In the genomic region with DNA sequence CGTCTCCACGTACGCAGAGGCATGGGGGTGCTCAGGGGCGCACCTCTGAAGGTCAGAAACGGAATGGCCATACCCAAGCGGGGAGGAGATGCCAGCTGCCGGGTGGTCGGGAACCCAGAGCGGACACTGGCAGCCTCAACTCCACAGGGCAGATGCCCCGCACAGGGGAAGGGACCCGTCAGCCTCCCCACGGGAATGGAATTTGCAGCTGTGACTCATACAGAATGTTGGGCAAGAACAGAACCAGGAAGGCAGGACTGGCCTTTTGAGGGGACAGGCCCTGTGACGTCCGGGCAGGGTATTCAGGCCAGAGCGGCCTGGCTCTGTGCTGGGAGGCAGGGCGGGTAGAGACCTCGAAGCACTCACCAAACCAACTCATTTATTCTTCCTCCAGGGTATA, we compare ENCODE assay signal across 11 cellular contexts. TPM values are rescaled to one million over a fixed set of nuclear protein-coding genes. Genes with fewer than 3 reads are reported as not detected.
DNase-seq lines count a peak whose midpoint lies in the region; ATAC-seq and TF ChIP-seq lines count a peak whose summit lies in the region.
"Had no signal": no experiment of that assay in that cellular context is flagged by ENCODE, and none has a peak within 500 bp of the region (broad histone marks: within the 10 kb centered on the region; RNA-seq: fewer than 3 reads in every experiment).

No MANE protein-coding gene starts in this region.

- no peak for TF ChIP-seq EP300 in suprapubic skin (IDR thresholded peaks at IDR 0.05)

- peak; percentile 15 for DNase-seq in LHCN-M2 (ENCODE audit: low read depth)
- peak; percentile 69 to 85 for DNase-seq in left lung
- DNase-seq in suprapubic skin (ENCODE audit: low spot score in 2 of 2): peak in 1 of 2 donors; percentile 69
- no peak for DNase-seq in DMS153 (lab: John Stamatoyannopoulos, UW)
- no peak for DNase-seq in NCI-H1092 treated with DMSO at 0.1 percent for 48 hours (lab: John Stamatoyannopoulos, UW)
- no peak for DNase-seq in GM19240 (ENCODE audit: insufficient read length, low spot score)
- DNase-seq: NCI-H526, T-helper 9 cell had no signal

- H3K4me3 ChIP-seq in left lung (no peak overlapping the region), suprapubic skin (no peak overlapping the region)
- H3K4me3 ChIP-seq: mucosa of descending colon had no signal

- 84% methylated on average over 17 of the region's 17 CpGs for WGBS in suprapubic skin

- H3K27ac ChIP-seq in left lung (peak overlapping the region in 1 of 2 donors; percentile 54), suprapubic skin (peak overlapping the region; percentile 15)

- H3K27me3 ChIP-seq in left lung: no peaks in the 10 kb centered on the region
- no peaks in the 10 kb centered on the region for H3K27me3 ChIP-seq in suprapubic skin

- H3K9me3 ChIP-seq in left lung (no peaks in the 10 kb centered on the region), suprapubic skin (no peaks in the 10 kb centered on the region)
- H3K9me3 ChIP-seq: mucosa of descending colon had no signal

- intact Hi-C loops in left lung (cut with DNase I): no loop called here

- no peak for TF ChIP-seq POLR2A in suprapubic skin (IDR thresholded peaks at IDR 0.05)

- ATAC-seq in left lung: peak; percentile 49
- ATAC-seq: mucosa of descending colon had no signal

- no peak overlapping the region for H3K4me3 Mint-ChIP-seq in brain

- peak overlapping the region in 4 of 5 experiments; percentile 11 to 77 (median 52) for H3K27ac Mint-ChIP-seq in brain

- peaks cover 16 to 56% of the 10 kb centered on the region in 2 donors for H3K4me1 ChIP-seq in left lung
- peaks cover 27% of the 10 kb centered on the region for H3K4me1 ChIP-seq in suprapubic skin

- no peaks in the 10 kb centered on the region for H3K9me3 Mint-ChIP-seq in brain

- H3K27me3 Mint-ChIP-seq in brain: no peaks in the 10 kb centered on the region

- H3K36me3 ChIP-seq in left lung (no peaks in the 10 kb centered on the region), suprapubic skin (no peaks in the 10 kb centered on the region)

- TF ChIP-seq CTCF in brain (conservative IDR thresholded peaks at IDR 0.05): no peak
- no peak for TF ChIP-seq CTCF in left lung (IDR thresholded peaks at IDR 0.05)
- no peak for TF ChIP-seq CTCF in suprapubic skin (IDR thresholded peaks at IDR 0.05)

- peaks cover 20% of the 10 kb centered on the region for H3K4me1 Mint-ChIP-seq in brain

- no peaks in the 10 kb centered on the region for H3K36me3 Mint-ChIP-seq in brain

RNA-seq across cellular contexts. Expression of gene TK1, which starts 7.5 kb away (rescaled TPM):
- total RNA-seq in LHCN-M2 (2014; rRNA removed): 179 and 198 TPM in 2 replicates
- 153 TPM for polyA plus RNA-seq in LHCN-M2 (2012)
- polyA plus RNA-seq in brain (ENCODE audit: insufficient read depth, low read depth, low replicate concordance): 45.3 TPM
- total RNA-seq in left lung: 10 to 100 TPM; 24.0 to 33.0 TPM
- 1 to 10 TPM; 1.0 to 9.1 (median 7.0) TPM for total RNA-seq in suprapubic skin

RNA-seq across cellular contexts. Expression of gene AFMID, which starts 7.8 kb away (rescaled TPM):
- total RNA-seq in LHCN-M2 (2014; rRNA removed) (25.6 and 34.7 TPM in 2 replicates), left lung (10 to 100 TPM; 31.3 to 38.6 TPM), suprapubic skin (10 to 100 TPM; 43.9 to 78.3 (median 66.1) TPM)
- polyA plus RNA-seq in LHCN-M2 (2012): 28.2 TPM
- polyA plus RNA-seq in brain (ENCODE audit: insufficient read depth, low read depth, low replicate concordance): 36.1 TPM

RNA-seq across cellular contexts. Expression of gene SYNGR2, which starts 11.0 kb away (rescaled TPM):
- total RNA-seq in LHCN-M2 (2014; rRNA removed) (0.45 and 1.6 TPM in 2 replicates), left lung (100 to 1,000 TPM; 192 to 227 TPM), suprapubic skin (100 to 1,000 TPM; 127 to 139 (median 133) TPM)
- polyA plus RNA-seq in LHCN-M2 (2012): 8.3 TPM
- polyA plus RNA-seq in brain (ENCODE audit: insufficient read depth, low read depth, low replicate concordance): 88.2 TPM

RNA-seq across cellular contexts. Expression of gene C17orf99, which starts 33.2 kb away (rescaled TPM):
- total RNA-seq in LHCN-M2 (2014; rRNA removed) (not detected in 2 replicates), left lung (not detected), suprapubic skin (1 to 10 TPM in 3 of 4 donors, not detected in 1; 1.4 to 2.7 (median 2.1) TPM)
- polyA plus RNA-seq in LHCN-M2 (2012): not detected
- polyA plus RNA-seq in brain (ENCODE audit: insufficient read depth, low read depth, low replicate concordance): not detected
- total RNA-seq: epithelial cell of proximal tubule, mucosa of descending colon had no signal

RNA-seq across cellular contexts. Expression of gene BIRC5, which starts 34.7 kb away (rescaled TPM):
- total RNA-seq in LHCN-M2 (2014; rRNA removed) (179 and 192 TPM in 2 replicates), left lung (10 to 100 TPM in 1 of 2 donors, 1 to 10 TPM in 1; 4.8 to 12.1 TPM), suprapubic skin (1 to 10 TPM; 3.7 to 9.6 (median 5.5) TPM)
- 70.6 TPM for polyA plus RNA-seq in LHCN-M2 (2012)
- polyA plus RNA-seq in brain (ENCODE audit: insufficient read depth, low read depth, low replicate concordance): 66.4 TPM

Comparison
In these comparisons a context has a peak if more than half of its experiments do, and no peak if none do; other contexts are left out.
1. DNase-seq: peak in LHCN-M2 (single experiment) and left lung (2 of 2); none in DMS153 (single experiment), NCI-H1092 treated with DMSO at 0.1 percent for 48 hours (single experiment) and GM19240 (single experiment).
2. RNA of gene SYNGR2, which starts 11.0 kb away (total RNA-seq): 192 to 227 TPM in left lung and 127 to 139 TPM in suprapubic skin; 0.45 to 1.6 TPM in LHCN-M2; every median in the first group is over 10 times any median in the second.